In genomic region chr18:23716516-23716915, GRCh38 we compare ENCODE assay signal across 13 cellular contexts. TPM values are rescaled to one million over a fixed set of nuclear protein-coding genes. Genes with fewer than 3 reads are reported as not detected.
DNase-seq lines count a peak whose midpoint lies in the region; TF ChIP-seq lines count a peak whose summit lies in the region.
"Had no signal": no experiment of that assay in that cellular context is flagged by ENCODE, and none has a peak within 500 bp of the region (broad histone marks: within the 10 kb centered on the region; RNA-seq: fewer than 3 reads in every experiment).

No MANE protein-coding gene starts in this region.

- no peak for TF ChIP-seq EP300 in transverse colon (IDR thresholded peaks at IDR 0.05; ENCODE audit: low read depth)

- H3K36me3 Mint-ChIP-seq in activated CD4-positive, alpha-beta T cell treated with anti-CD3 and anti-CD28 coated beads, Interleukin-2, amount 10 ng/mL, durations not matched to agents 24 days and 14 days (ENCODE audit: low read depth) = no peaks in the 10 kb centered on the region
- H3K36me3 Mint-ChIP-seq in chondrocyte (ENCODE audit: low read depth) = no peaks in the 10 kb centered on the region

- 63 to 65% methylated on average over 3 of the region's 3 CpGs for WGBS in transverse colon (ENCODE audit: low coverage in 1 of 2), 2 donors

- no peak overlapping the region for H3K27ac Mint-ChIP-seq in activated CD4-positive, alpha-beta T cell treated with anti-CD3 and anti-CD28 coated beads, Interleukin-2, amount 10 ng/mL, durations not matched to agents 24 days and 14 days
- no peak overlapping the region for H3K27ac Mint-ChIP-seq in chondrocyte (ENCODE audit: unreplicated experiment)

- no peaks in the 10 kb centered on the region for H3K9me3 Mint-ChIP-seq in activated CD4-positive, alpha-beta T cell treated with anti-CD3 and anti-CD28 coated beads, Interleukin-2, amount 10 ng/mL, durations not matched to agents 24 days and 14 days
- peaks cover 6% of the 10 kb centered on the region for H3K9me3 Mint-ChIP-seq in chondrocyte (ENCODE audit: low read depth)
- H3K9me3 Mint-ChIP-seq: neural crest cell had no signal

- TF ChIP-seq POLR2A in transverse colon (IDR thresholded peaks at IDR 0.05) = no peak

- TF ChIP-seq CTCF in epithelial cell of proximal tubule (conservative IDR thresholded peaks at IDR 0.05; ENCODE audit: low read depth, low read length) (no peak), chondrocyte (IDR thresholded peaks at IDR 0.05) (no peak), transverse colon (IDR thresholded peaks at IDR 0.05) (no peak)

- peaks cover 14% of the 10 kb centered on the region for H3K4me1 Mint-ChIP-seq in activated CD4-positive, alpha-beta T cell treated with anti-CD3 and anti-CD28 coated beads, Interleukin-2, amount 10 ng/mL, durations not matched to agents 24 days and 14 days
- peaks cover 41% of the 10 kb centered on the region for H3K4me1 Mint-ChIP-seq in chondrocyte (ENCODE audit: low read depth)
- H3K4me1 Mint-ChIP-seq: neural crest cell had no signal

- no peak overlapping the region for H3K27ac ChIP-seq in transverse colon
- H3K27ac ChIP-seq: heart left ventricle had no signal

- intact Hi-C loops in activated CD4-positive, alpha-beta T cell treated with anti-CD3 and anti-CD28 coated beads, Interleukin-2, amount 10 ng/mL, durations not matched to agents 24 days and 14 days (cut with micrococcal nuclease) = loop anchor here (10.0 kb wide), 1 partner anchor 52 kb away; the partner anchor contains the start of gene ANKRD29
- intact Hi-C loops in transverse colon (cut with DNase I; ENCODE audit: low total_unique reads) = no loop called here

- no peak overlapping the region for H3K4me3 Mint-ChIP-seq in activated CD4-positive, alpha-beta T cell treated with anti-CD3 and anti-CD28 coated beads, Interleukin-2, amount 10 ng/mL, durations not matched to agents 24 days and 14 days
- H3K4me3 Mint-ChIP-seq in chondrocyte (ENCODE audit: unreplicated experiment) = no peak overlapping the region
- H3K4me3 Mint-ChIP-seq: neural crest cell had no signal

- peak; percentile 78 for DNase-seq in Daoy (ENCODE audit: low read depth)
- DNase-seq in RPMI7951 (ENCODE audit: low read depth) = peak; percentile 77
- DNase-seq in epithelial cell of proximal tubule (ENCODE audit: low read depth) = peak; percentile 76
- DNase-seq in occipital lobe (lab: John Stamatoyannopoulos, UW) = peak; percentile 68
- no peak for DNase-seq in activated CD4-positive, alpha-beta T cell treated with anti-CD3 and anti-CD28 coated beads, Interleukin-2, amount 10 ng/mL, durations not matched to agents 24 days and 14 days
- DNase-seq in activated effector memory CD4-positive, alpha-beta T cell treated with anti-CD3 and anti-CD28 coated beads, Interleukin-2, amount 50 U/mL, for 16 hours = no peak
- DNase-seq in chondrocyte (ENCODE audit: low spot score) = no peak
- DNase-seq in transverse colon = no peak
- DNase-seq: activated CD4-positive, alpha-beta T cell treated with anti-CD3 and anti-CD28 coated beads, Interleukin-2, amount 50 U/mL, for 48 hours; heart left ventricle; NCI-H2081; SHP77 had no signal

- peaks cover 22% of the 10 kb centered on the region for H3K27me3 Mint-ChIP-seq in activated CD4-positive, alpha-beta T cell treated with anti-CD3 and anti-CD28 coated beads, Interleukin-2, amount 10 ng/mL, durations not matched to agents 24 days and 14 days
- no peaks in the 10 kb centered on the region for H3K27me3 Mint-ChIP-seq in chondrocyte (ENCODE audit: low read depth)

- peaks cover 0 to 6% (median 0%) of the 10 kb centered on the region in 4 donors for H3K4me1 ChIP-seq in transverse colon

- no peaks in the 10 kb centered on the region for H3K27me3 ChIP-seq in transverse colon
- H3K27me3 ChIP-seq: heart left ventricle had no signal

- in situ Hi-C loops in transverse colon (cut with MboI; ENCODE audit: low pct_ligation_motif_present in 1 of 4, low pct_unique_long_range_greater_than_20kb in 1 of 4, low sequenced_read_pairs in 3 of 4) = no loop called here

- H3K36me3 ChIP-seq in transverse colon = no peaks in the 10 kb centered on the region
- H3K36me3 ChIP-seq: heart left ventricle had no signal

- H3K9me3 ChIP-seq in transverse colon = no peaks in the 10 kb centered on the region
- H3K9me3 ChIP-seq: heart left ventricle had no signal

- no peak overlapping the region for H3K4me3 ChIP-seq in epithelial cell of proximal tubule (ENCODE audit: low read depth, low read length)
- no peak overlapping the region for H3K4me3 ChIP-seq in transverse colon
- H3K4me3 ChIP-seq: heart left ventricle had no signal

RNA-seq across cellular contexts. Expression of gene LAMA3, which starts 27.3 kb away (rescaled TPM):
- total RNA-seq in Daoy (2014; rRNA removed; shearing (Covaris generic)) = 1.4 and 5.9 TPM in 2 replicates
- 0.49 and 2.9 TPM in 2 replicates for total RNA-seq in RPMI7951 (2014; rRNA removed; shearing (Covaris generic))
- total RNA-seq in epithelial cell of proximal tubule (45.2 and 69.8 TPM in 2 replicates), occipital lobe (1.4 TPM), chondrocyte (1.6 to 2.8 TPM (median 1.9 TPM) in 3 replicates), transverse colon (10 to 100 TPM; 17.5 to 71.8 (median 47.4) TPM)
- not detected in 2 replicates for total RNA-seq in activated CD4-positive, alpha-beta T cell treated with anti-CD3 and anti-CD28 coated beads, Interleukin-2, amount 10 ng/mL, durations not matched to agents 24 days and 14 days

RNA-seq across cellular contexts. Expression of gene ANKRD29, which starts 53.8 kb away (rescaled TPM):
- total RNA-seq in Daoy (2014; rRNA removed; shearing (Covaris generic)) = 1.6 and 3.9 TPM in 2 replicates
- total RNA-seq in RPMI7951 (2014; rRNA removed; shearing (Covaris generic)) = 1.6 and 1.8 TPM in 2 replicates
- total RNA-seq in epithelial cell of proximal tubule (1.2 and 2.7 TPM in 2 replicates), occipital lobe (1.2 TPM), chondrocyte (0.48 to 0.85 TPM (median 0.50 TPM) in 3 replicates), transverse colon (1 to 10 TPM in 2 of 4 donors, under 1 TPM in 2; 0.75 to 2.2 (median 1.5) TPM)
- not detected in 2 replicates for total RNA-seq in activated CD4-positive, alpha-beta T cell treated with anti-CD3 and anti-CD28 coated beads, Interleukin-2, amount 10 ng/mL, durations not matched to agents 24 days and 14 days

Comparison
In these comparisons a context has a peak if more than half of its experiments do, and no peak if none do; other contexts are left out.
1. DNase-seq: peak in Daoy (single experiment), RPMI7951 (single experiment), epithelial cell of proximal tubule (single experiment) and occipital lobe (single experiment); none in activated CD4-positive, alpha-beta T cell treated with anti-CD3 and anti-CD28 coated beads, Interleukin-2, amount 10 ng/mL, durations not matched to agents 24 days and 14 days (single experiment), activated effector memory CD4-positive, alpha-beta T cell treated with anti-CD3 and anti-CD28 coated beads, Interleukin-2, amount 50 U/mL, for 16 hours (single experiment), chondrocyte (single experiment) and transverse colon (single experiment).